1 cellular context compared by ENCODE assay signal in genomic region chr3:51997172-51997571, GRCh38.
TF ChIP-seq lines count a peak whose summit lies in the region.

No MANE protein-coding gene starts in this region.

TF ChIP-seq in H1, 55 proteins besides CTCF, POLR2A, EP300 and RAD21:
- TF ChIP-seq NANOG (IDR thresholded peaks at IDR 0.05; ENCODE audit: insufficient read depth, low read depth, low read length, poor library complexity, severe bottlenecking) (no peak), CBX8 (IDR thresholded peaks at IDR 0.05; ENCODE audit: borderline replicate concordance, low read depth, low read length) (no peak), SIN3A (conservative IDR thresholded peaks at IDR 0.05 in 1 of 2, IDR thresholded peaks at IDR 0.05 in 1 of 2; ENCODE audit: low read depth in 1 of 2, low read length in 2 of 2) (no peak), BRCA1 (IDR thresholded peaks at IDR 0.05; ENCODE audit: low read depth, low read length) (no peak), KDM1A (IDR thresholded peaks at IDR 0.05; ENCODE audit: borderline replicate concordance, low read length) (peak; percentile 79), ZNF274 (IDR thresholded peaks at IDR 0.05; ENCODE audit: borderline replicate concordance, extremely low read depth, low read length) (no peak)
TF ChIP-seq in H1: peak in this region for 1.
